Comparison of ENCODE assay signal across 8 cellular contexts in genomic region chr21:34073032-34073748, GRCh38. TPM values are rescaled to one million over a fixed set of nuclear protein-coding genes. Genes with fewer than 3 reads are reported as not detected.
DNase-seq lines count a peak whose midpoint lies in the region; ATAC-seq, FAIRE-seq and TF ChIP-seq lines count a peak whose summit lies in the region.

Gene MRPS6, plus strand, starts transcription at chr21:34073578. Its CDS starts 123 bp downstream, at chr21:34073701.
Gene SLC5A3, plus strand, starts transcription at chr21:34073578. Its CDS starts 21,621 bp downstream, at chr21:34095199.

- H3K36me3 Mint-ChIP-seq in T-helper 1 cell treated with Interleukin-12 subunit alpha and Interleukin-12 subunit beta and Interleukin-4 antibody, amounts not matched to agents 30 μg/mL and 1 μg/mL, for 36 hours (ENCODE audit: low read depth): peaks cover 35% of the 10 kb centered on the region

- FAIRE-seq in GM12891 (lab: Jason Lieb, UNC): peak; percentile 87

- H3K27me3 ChIP-seq in prostate gland (replicated peaks; ENCODE audit: insufficient read depth): no peaks in the 10 kb centered on the region
- H3K27me3 ChIP-seq in upper lobe of right lung: no peaks in the 10 kb centered on the region

- peaks cover 10% of the 10 kb centered on the region for H3K4me1 ChIP-seq in prostate gland (replicated peaks)
- peaks cover 13% of the 10 kb centered on the region for H3K4me1 ChIP-seq in upper lobe of right lung

- H3K9me3 ChIP-seq in prostate gland (no peaks in the 10 kb centered on the region), upper lobe of right lung (no peaks in the 10 kb centered on the region)

- H3K4me3 ChIP-seq in prostate gland (peak within 1 kb of the TSS; percentile 77 to 80), upper lobe of right lung (peak within 1 kb of the TSS; percentile 62)

- no peaks in the 10 kb centered on the region for H3K9me3 Mint-ChIP-seq in T-helper 1 cell treated with Interleukin-12 subunit alpha and Interleukin-12 subunit beta and Interleukin-4 antibody, amounts not matched to agents 30 μg/mL and 1 μg/mL, for 36 hours

- H3K27me3 Mint-ChIP-seq in T-helper 1 cell treated with Interleukin-12 subunit alpha and Interleukin-12 subunit beta and Interleukin-4 antibody, amounts not matched to agents 30 μg/mL and 1 μg/mL, for 36 hours (ENCODE audit: low read depth): no peaks in the 10 kb centered on the region

- ATAC-seq in HG02642 (IDR thresholded peaks at IDR 0.05; ENCODE audit: poor library complexity, unreplicated experiment) (peak; percentile 82), left ventricle myocardium superior (peak; percentile 89), upper lobe of right lung (peak; percentile 92)

- DNase-seq in GM12891 (ENCODE audit: insufficient read length, low spot score): peak; percentile 74
- DNase-seq in NCI-H1105 (lab: John Stamatoyannopoulos, UW): peak; percentile 74
- DNase-seq in amygdala (lab: John Stamatoyannopoulos, UW): peak in 54 of 56 donors; percentile 8 to 93 (median 66)
- DNase-seq in left ventricle myocardium superior: peak; percentile 91
- DNase-seq in prostate gland (ENCODE audit: low spot score): peak; percentile 79
- DNase-seq in upper lobe of right lung: peak; percentile 94

- H3K4me3 Mint-ChIP-seq in T-helper 1 cell treated with Interleukin-12 subunit alpha and Interleukin-12 subunit beta and Interleukin-4 antibody, amounts not matched to agents 30 μg/mL and 1 μg/mL, for 36 hours: peak within 1 kb of the TSS; percentile 91

- H3K36me3 ChIP-seq in prostate gland (no peaks in the 10 kb centered on the region), upper lobe of right lung (no peaks in the 10 kb centered on the region)

- WGBS in prostate gland: under 1% methylated on average over 53 of the region's 104 CpGs

- H3K27ac ChIP-seq in prostate gland: peak within 1 kb of the TSS; percentile 85 to 89
- peak within 1 kb of the TSS; percentile 73 for H3K27ac ChIP-seq in upper lobe of right lung

- intact Hi-C loops in left ventricle myocardium superior (cut with micrococcal nuclease) (loop anchor here (10.0 kb wide), 1 partner anchor 138 kb away; no protein-coding TSS in a partner anchor), prostate gland (cut with DNase I) (loop anchor here (5.0 kb wide), 2 partner anchors 54 to 151 kb away; no protein-coding TSS in a partner anchor), upper lobe of right lung (cut with DNase I) (no loop called here)

- TF ChIP-seq CTCF in prostate gland (IDR thresholded peaks at IDR 0.05) (peak in 1 of 4 experiments; percentile 5), upper lobe of right lung (IDR thresholded peaks at IDR 0.05) (no peak)

- H3K27ac Mint-ChIP-seq in T-helper 1 cell treated with Interleukin-12 subunit alpha and Interleukin-12 subunit beta and Interleukin-4 antibody, amounts not matched to agents 30 μg/mL and 1 μg/mL, for 36 hours: peak within 1 kb of the TSS; percentile 89

- TF ChIP-seq POLR2A in GM12891 (IDR thresholded peaks at IDR 0.05; ENCODE audit: low read depth, low read length) (peak; percentile 95), prostate gland (IDR thresholded peaks at IDR 0.05) (peak; percentile 88)

- H3K4me1 Mint-ChIP-seq in T-helper 1 cell treated with Interleukin-12 subunit alpha and Interleukin-12 subunit beta and Interleukin-4 antibody, amounts not matched to agents 30 μg/mL and 1 μg/mL, for 36 hours (ENCODE audit: low read depth): peaks cover 41% of the 10 kb centered on the region

TF ChIP-seq in GM12891, 5 proteins besides CTCF, POLR2A, EP300 and RAD21:
- TF ChIP-seq POU2F2 (IDR thresholded peaks at IDR 0.05; ENCODE audit: low read depth, low read length) (peak; percentile 70), PAX5 (IDR thresholded peaks at IDR 0.05; ENCODE audit: insufficient read depth, low read length, severe bottlenecking) (no peak), TAF1 (IDR thresholded peaks at IDR 0.05; ENCODE audit: low read depth, low read length) (peak; percentile 79), POLR2AphosphoS5 (IDR thresholded peaks at IDR 0.05; ENCODE audit: low read depth, low read length) (peak; percentile 96)

RNA-seq across cellular contexts. Expression of gene MRPS6, which starts in this region (rescaled TPM):
- 91.7 TPM for polyA plus RNA-seq in GM12891 (2012; ENCODE audit: low read depth, missing spikeins)
- 63.0 TPM for total RNA-seq in left ventricle myocardium superior
- 10 to 100 TPM; 24.9 to 75.8 TPM for total RNA-seq in prostate gland
- total RNA-seq in upper lobe of right lung: 57.6 TPM

RNA-seq across cellular contexts. Expression of gene SLC5A3, which starts in this region (rescaled TPM):
- polyA plus RNA-seq in GM12891 (2012; ENCODE audit: low read depth, missing spikeins): 3.3 TPM
- 4.3 TPM for total RNA-seq in left ventricle myocardium superior
- 10 to 100 TPM in 1 of 2 donors, 1 to 10 TPM in 1; 8.2 to 44.0 TPM for total RNA-seq in prostate gland
- 24.1 TPM for total RNA-seq in upper lobe of right lung

Comparison
In these comparisons a context has a peak if more than half of its experiments do, and no peak if none do; other contexts are left out.
1. Peak in every context shown above with its lines: DNase-seq, ATAC-seq, H3K4me3 ChIP-seq and H3K27ac ChIP-seq.